ENCODE assay signal across 1 cellular context in genomic region chr1:199843856-199844255, GRCh38.
TF ChIP-seq lines count a peak whose summit lies in the region.

No MANE protein-coding gene starts in this region.

TF ChIP-seq in GM23338, 12 proteins besides CTCF, POLR2A, EP300 and RAD21 (continued from another document):
- no peak for TF ChIP-seq REST (IDR thresholded peaks at IDR 0.05; ENCODE audit: unreplicated experiment)
- TF ChIP-seq STAT1 (IDR thresholded peaks at IDR 0.05; ENCODE audit: unreplicated experiment) = no peak
- no peak for TF ChIP-seq NANOG (IDR thresholded peaks at IDR 0.05; ENCODE audit: borderline replicate concordance)
- no peak for TF ChIP-seq CREB1 (CRISPR knock-in tag; IDR thresholded peaks at IDR 0.05; ENCODE audit: low read depth)
